8 cellular contexts compared by ENCODE assay signal in the genomic region with DNA sequence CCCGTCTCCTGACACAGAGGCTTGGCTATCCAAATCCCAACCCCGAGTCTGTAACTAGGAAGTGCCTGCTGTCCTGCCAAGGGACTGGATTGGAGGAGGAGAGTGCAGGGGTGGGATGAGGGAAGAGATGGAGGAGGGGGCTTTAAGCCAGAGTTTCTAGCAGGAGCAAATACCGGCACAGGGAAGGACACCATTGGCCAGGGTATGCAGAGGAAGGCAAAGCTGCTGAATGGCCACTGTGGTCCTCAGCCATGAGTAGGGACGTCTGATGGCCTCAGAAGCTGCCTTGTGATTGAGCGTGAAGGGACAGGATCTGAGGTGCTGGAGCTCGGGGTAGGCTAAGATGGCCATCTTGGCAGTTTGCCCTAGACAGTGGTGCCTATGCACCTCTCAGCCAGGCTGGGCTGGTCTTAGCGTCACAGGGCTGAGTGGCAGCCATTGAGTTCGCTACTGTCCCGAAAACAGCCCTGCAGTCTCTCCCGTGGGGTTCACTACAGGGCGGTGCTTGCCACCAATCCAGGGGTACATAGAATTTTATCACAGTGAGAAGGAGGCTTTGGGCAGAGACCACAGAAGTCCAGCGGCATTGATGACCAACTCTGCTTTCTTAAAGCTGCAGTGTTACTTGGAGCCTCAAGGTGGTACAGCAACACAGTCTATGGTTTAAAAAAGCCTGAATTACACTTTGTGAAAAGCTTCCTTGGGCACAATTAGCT.
A peak's percentile ranks its signal among the peaks of the same experiment; 100 is the strongest.
DNase-seq lines count a peak whose midpoint lies in the region; ATAC-seq, FAIRE-seq and TF ChIP-seq lines count a peak whose summit lies in the region.

No MANE protein-coding gene starts in this region.

- peak; percentile 20 for DNase-seq in 8988T
- peak; percentile 55 for DNase-seq in GM12864 (ENCODE audit: low read depth)
- peak; percentile 20 for DNase-seq in RCC 7860 (ENCODE audit: low spot score)
- peak; percentile 51 for DNase-seq in epithelial cell of esophagus (ENCODE audit: low read depth)
- no peak for DNase-seq in progenitor cell of endocrine pancreas (ENCODE audit: low spot score, unreplicated experiment)
- DNase-seq in G401 (ENCODE audit: low spot score) = no peak
- DNase-seq in NCI-H187 treated with DMSO at 0.1 percent for 48 hours (lab: John Stamatoyannopoulos, UW) = no peak

- peak overlapping the region; percentile 42 for H3K27ac Mint-ChIP-seq in progenitor cell of endocrine pancreas

- H3K4me3 ChIP-seq in GM12864 (ENCODE audit: low read depth, low read length) (no peak overlapping the region), epithelial cell of esophagus (ENCODE audit: low read length) (no peak overlapping the region)

- ATAC-seq in HG02885 (IDR thresholded peaks at IDR 0.05; ENCODE audit: poor library complexity, unreplicated experiment) = peak; percentile 75

- H3K4me1 Mint-ChIP-seq in progenitor cell of endocrine pancreas (ENCODE audit: low read depth) = peaks cover 1% of the 10 kb centered on the region

- H3K9me3 Mint-ChIP-seq in progenitor cell of endocrine pancreas (ENCODE audit: low read depth) = no peaks in the 10 kb centered on the region

- no peaks in the 10 kb centered on the region for H3K27me3 Mint-ChIP-seq in progenitor cell of endocrine pancreas

- no peaks in the 10 kb centered on the region for H3K36me3 Mint-ChIP-seq in progenitor cell of endocrine pancreas (ENCODE audit: insufficient read depth)

- in situ Hi-C loops in G401 (cut with HindIII; ENCODE audit: low sequenced_read_pairs) = no loop called here

- no peak for FAIRE-seq in RCC 7860 (lab: Jason Lieb, UNC)

- TF ChIP-seq CTCF in GM12864 (IDR thresholded peaks at IDR 0.05; ENCODE audit: low read depth, low read length, missing control alignments) (peak; percentile 75), epithelial cell of esophagus (IDR thresholded peaks at IDR 0.05; ENCODE audit: insufficient read depth, low read depth, low read length, missing control alignments) (peak; percentile 72), progenitor cell of endocrine pancreas (IDR thresholded peaks at IDR 0.05; ENCODE audit: unreplicated experiment) (peak; percentile 52)

- H3K4me3 Mint-ChIP-seq in progenitor cell of endocrine pancreas (ENCODE audit: low read depth) = no peak overlapping the region

Comparison
In these comparisons a context has a peak if more than half of its experiments do, and no peak if none do; other contexts are left out.
1. DNase-seq: peak in 8988T (single experiment), GM12864 (single experiment), RCC 7860 (single experiment) and epithelial cell of esophagus (single experiment); none in progenitor cell of endocrine pancreas (single experiment), G401 (single experiment) and NCI-H187 treated with DMSO at 0.1 percent for 48 hours (single experiment).
2. Peak in every context shown above with its lines, with median percentiles within 50 percentile points of each other: CTCF ChIP-seq.